Comparison of ENCODE assay signal across 8 cellular contexts in the genomic region with DNA sequence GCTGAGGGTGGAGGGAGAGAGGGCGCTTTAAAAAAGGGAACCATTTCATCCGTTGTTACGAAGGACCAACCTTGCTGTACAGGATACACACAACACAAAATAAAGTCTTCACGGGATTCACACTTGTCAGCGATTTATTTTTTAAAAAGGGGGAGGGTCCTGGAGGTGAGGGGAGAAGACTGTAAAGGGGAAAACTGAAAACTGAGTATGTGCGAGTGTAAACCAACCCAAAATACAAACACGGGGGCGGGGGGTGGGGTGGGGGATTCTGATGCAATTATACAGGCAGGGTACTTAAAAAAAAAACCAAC. TPM values are rescaled to one million over a fixed set of nuclear protein-coding genes. Genes with fewer than 3 reads are reported as not detected.
DNase-seq lines count a peak whose midpoint lies in the region; ATAC-seq and TF ChIP-seq lines count a peak whose summit lies in the region.

No MANE protein-coding gene starts in this region.

- DNase-seq in SIG-M5 treated with dmso at 0.1 percent for 504 hours (lab: John Stamatoyannopoulos, UW; ENCODE audit: unreplicated experiment) (peak; percentile 89), SIG-M5 (lab: John Stamatoyannopoulos, UW) (no peak), LNCaP clone FGC (ENCODE audit: low read depth) (no peak), natural killer cell (no peak), kidney glomerular epithelial cell (lab: John Stamatoyannopoulos, UW) (no peak), GM13977 (ENCODE audit: low spot score) (no peak)
- DNase-seq in NK-92 treated with Interleukin-12 subunit alpha and Interleukin-12 subunit beta, amount 100 ng/mL, for 24 hours (lab: John Stamatoyannopoulos, UW): no peak

- H3K27ac Mint-ChIP-seq in dendritic cell treated with granulocyte-macrophage colony-stimulating factor and Interleukin-4, amounts not matched to agents 40 ng/mL and 50 ng/mL, for 4 days: peak overlapping the region; percentile 99
- peak overlapping the region; percentile 97 to 98 for H3K27ac Mint-ChIP-seq in natural killer cell

- TF ChIP-seq CTCF in LNCaP clone FGC (IDR thresholded peaks at IDR 0.05; ENCODE audit: control insufficient read depth, extremely low read depth, insufficient read depth) (no peak), natural killer cell (IDR thresholded peaks at IDR 0.05) (no peak), GM13977 (IDR thresholded peaks at IDR 0.05; ENCODE audit: extremely low read depth, insufficient read depth, missing control alignments) (no peak)

- no peaks in the 10 kb centered on the region for H3K9me3 Mint-ChIP-seq in dendritic cell treated with granulocyte-macrophage colony-stimulating factor and Interleukin-4, amounts not matched to agents 40 ng/mL and 50 ng/mL, for 4 days
- H3K9me3 Mint-ChIP-seq in natural killer cell: no peaks in the 10 kb centered on the region

- intact Hi-C loops in dendritic cell treated with granulocyte-macrophage colony-stimulating factor and Interleukin-4, amounts not matched to agents 40 ng/mL and 50 ng/mL, for 4 days (cut with micrococcal nuclease): loop anchor here (2.0 kb wide), 1 partner anchor 38 kb away; no protein-coding TSS in a partner anchor
- intact Hi-C loops in natural killer cell (cut with micrococcal nuclease): loop anchor here (2.0 kb wide), 3 partner anchors 22 to 112 kb away; a partner anchor contains a TSS

- H3K36me3 Mint-ChIP-seq in dendritic cell treated with granulocyte-macrophage colony-stimulating factor and Interleukin-4, amounts not matched to agents 40 ng/mL and 50 ng/mL, for 4 days (ENCODE audit: low read depth): peaks cover 58% of the 10 kb centered on the region
- H3K36me3 Mint-ChIP-seq in natural killer cell: no peaks in the 10 kb centered on the region

- H3K4me3 Mint-ChIP-seq in dendritic cell treated with granulocyte-macrophage colony-stimulating factor and Interleukin-4, amounts not matched to agents 40 ng/mL and 50 ng/mL, for 4 days: peak overlapping the region; percentile 91
- peak overlapping the region; percentile 92 for H3K4me3 Mint-ChIP-seq in natural killer cell

- in situ Hi-C loops in GM13977 (cut with MboI; ENCODE audit: low pct_unique_long_range_greater_than_20kb, low sequenced_read_pairs, unreplicated experiment): no loop called here

- H3K4me3 ChIP-seq in LNCaP clone FGC (ENCODE audit: low read depth, low read length): peak overlapping the region; percentile 93

- peaks cover 44% of the 10 kb centered on the region for H3K4me1 Mint-ChIP-seq in dendritic cell treated with granulocyte-macrophage colony-stimulating factor and Interleukin-4, amounts not matched to agents 40 ng/mL and 50 ng/mL, for 4 days (ENCODE audit: low read depth)
- H3K4me1 Mint-ChIP-seq in natural killer cell: peaks cover 23 to 55% of the 10 kb centered on the region in 2 donors

- no peaks in the 10 kb centered on the region for H3K27me3 Mint-ChIP-seq in dendritic cell treated with granulocyte-macrophage colony-stimulating factor and Interleukin-4, amounts not matched to agents 40 ng/mL and 50 ng/mL, for 4 days
- no peaks in the 10 kb centered on the region for H3K27me3 Mint-ChIP-seq in natural killer cell (ENCODE audit: low read depth in 2 of 2)

- peak; percentile 26 to 41 (median 29) for ATAC-seq in natural killer cell

RNA-seq across cellular contexts. Expression of a gene that starts 0.5 kb away (rescaled TPM):
- total RNA-seq in natural killer cell: 100 to 1,000 TPM in 1 of 3 donors, 10 to 100 TPM in 2; 76.4 to 100 (median 81.1) TPM

RNA-seq across cellular contexts. Expression of a gene that starts 19.9 kb away (rescaled TPM):
- total RNA-seq in natural killer cell: 1 to 10 TPM; 1.1 to 3.4 (median 1.4) TPM

RNA-seq across cellular contexts. Expression of a gene that starts 41.0 kb away (rescaled TPM):
- 1 to 10 TPM; 1.1 to 2.0 (median 1.7) TPM for total RNA-seq in natural killer cell

RNA-seq across cellular contexts. Expression of a gene that starts 41.5 kb away (rescaled TPM):
- 100 to 1,000 TPM; 164 to 186 (median 182) TPM for total RNA-seq in natural killer cell

RNA-seq across cellular contexts. Expression of a gene that starts 47.5 kb away (rescaled TPM):
- 1 to 10 TPM; 7.9 to 10.0 (median 8.2) TPM for total RNA-seq in natural killer cell
